In the genomic region with DNA sequence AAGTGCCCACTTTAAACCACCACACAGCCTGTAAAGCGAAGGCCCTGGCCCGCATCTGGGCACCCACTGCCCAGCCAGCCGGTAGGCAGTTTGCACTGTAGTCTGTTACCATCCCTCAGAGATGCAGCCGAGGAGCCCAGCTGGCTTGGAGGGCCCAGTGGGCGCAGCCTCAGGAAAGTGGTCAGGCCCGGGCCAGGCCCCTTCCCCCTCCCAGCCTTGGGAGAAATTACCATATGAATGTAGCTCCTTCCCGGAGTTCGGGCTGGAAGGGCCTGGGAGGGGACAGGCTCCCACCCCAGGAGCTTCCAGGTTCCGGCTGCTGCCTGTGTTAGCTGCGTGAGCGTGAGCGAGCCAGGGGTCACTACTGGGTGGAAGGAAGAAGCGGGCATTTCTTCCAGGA, we compare ENCODE assay signal across 4 cellular contexts.
TF ChIP-seq lines count a peak whose summit lies in the region.

No MANE protein-coding gene starts in this region.

TF ChIP-seq in SK-N-SH, 30 proteins besides CTCF, POLR2A, EP300 and RAD21:
- TF ChIP-seq, protein P1, sequence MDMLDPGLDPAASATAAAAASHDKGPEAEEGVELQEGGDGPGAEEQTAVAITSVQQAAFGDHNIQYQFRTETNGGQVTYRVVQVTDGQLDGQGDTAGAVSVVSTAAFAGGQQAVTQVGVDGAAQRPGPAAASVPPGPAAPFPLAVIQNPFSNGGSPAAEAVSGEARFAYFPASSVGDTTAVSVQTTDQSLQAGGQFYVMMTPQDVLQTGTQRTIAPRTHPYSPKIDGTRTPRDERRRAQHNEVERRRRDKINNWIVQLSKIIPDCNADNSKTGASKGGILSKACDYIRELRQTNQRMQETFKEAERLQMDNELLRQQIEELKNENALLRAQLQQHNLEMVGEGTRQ (IDR thresholded peaks at IDR 0.05; ENCODE audit: borderline replicate concordance, low read depth, low read length), result no peak
- no peak for TF ChIP-seq RXRA (IDR thresholded peaks at IDR 0.05; ENCODE audit: borderline replicate concordance, low read depth)
- TF ChIP-seq YY1 (IDR thresholded peaks at IDR 0.05; ENCODE audit: low read depth), result no peak
- TF ChIP-seq NFIC (IDR thresholded peaks at IDR 0.05; ENCODE audit: borderline replicate concordance), result no peak
- TF ChIP-seq POLR2AphosphoS5 (IDR thresholded peaks at IDR 0.05; ENCODE audit: low read depth, low read length), result no peak
- no peak for TF ChIP-seq ELF1 (IDR thresholded peaks at IDR 0.05)
- no peak for TF ChIP-seq FOSL2 (IDR thresholded peaks at IDR 0.05; ENCODE audit: borderline replicate concordance, low read depth)
- TF ChIP-seq RFX5 (IDR thresholded peaks at IDR 0.05; ENCODE audit: low read length), result no peak
- TF ChIP-seq CHD2 (IDR thresholded peaks at IDR 0.05; ENCODE audit: low read length, partially characterized antibody), result no peak
- TF ChIP-seq JUND (IDR thresholded peaks at IDR 0.05), result no peak
- TF ChIP-seq, protein P2, sequence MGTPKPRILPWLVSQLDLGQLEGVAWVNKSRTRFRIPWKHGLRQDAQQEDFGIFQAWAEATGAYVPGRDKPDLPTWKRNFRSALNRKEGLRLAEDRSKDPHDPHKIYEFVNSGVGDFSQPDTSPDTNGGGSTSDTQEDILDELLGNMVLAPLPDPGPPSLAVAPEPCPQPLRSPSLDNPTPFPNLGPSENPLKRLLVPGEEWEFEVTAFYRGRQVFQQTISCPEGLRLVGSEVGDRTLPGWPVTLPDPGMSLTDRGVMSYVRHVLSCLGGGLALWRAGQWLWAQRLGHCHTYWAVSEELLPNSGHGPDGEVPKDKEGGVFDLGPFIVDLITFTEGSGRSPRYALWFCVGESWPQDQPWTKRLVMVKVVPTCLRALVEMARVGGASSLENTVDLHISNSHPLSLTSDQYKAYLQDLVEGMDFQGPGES (IDR thresholded peaks at IDR 0.05; ENCODE audit: low read depth, low read length), result no peak

TF ChIP-seq in SK-N-SH treated with all-trans-retinoic acid at 6 μM for 48 hours, 23 proteins besides CTCF, POLR2A, EP300 and RAD21:
- TF ChIP-seq TCF4 (CRISPR knock-in tag; IDR thresholded peaks at IDR 0.05; ENCODE audit: borderline replicate concordance), result no peak
- no peak for TF ChIP-seq OSR1 (CRISPR knock-in tag; IDR thresholded peaks at IDR 0.05)
- TF ChIP-seq PPARA (CRISPR knock-in tag; IDR thresholded peaks at IDR 0.05; ENCODE audit: borderline replicate concordance), result no peak
- no peak for TF ChIP-seq ZNF70 (CRISPR knock-in tag; IDR thresholded peaks at IDR 0.05)
- no peak for TF ChIP-seq TOX (CRISPR knock-in tag; IDR thresholded peaks at IDR 0.05; ENCODE audit: borderline replicate concordance)
- no peak for TF ChIP-seq SNAI2 (CRISPR knock-in tag; IDR thresholded peaks at IDR 0.05)
- TF ChIP-seq ZFP30 (CRISPR knock-in tag; IDR thresholded peaks at IDR 0.05), result no peak

TF ChIP-seq in K562, 482 proteins besides CTCF, POLR2A, EP300 and RAD21:
- TF ChIP-seq ETS2 (tag; IDR thresholded peaks at IDR 0.05; ENCODE audit: borderline replicate concordance, poor library complexity, severe bottlenecking), result no peak

TF ChIP-seq in HepG2, 621 proteins besides CTCF, POLR2A, EP300 and RAD21:
- peak; percentile 68 for TF ChIP-seq AGO2 (optimal IDR thresholded peaks at IDR 0.05; ENCODE audit: low read depth, low read length)
- no peak for TF ChIP-seq EZH2 (conservative IDR thresholded peaks at IDR 0.05; ENCODE audit: low read depth, low read length)
- 0 out of 2 replicates have a peak, but pooled peaks have one; percentile 31 for TF ChIP-seq HIVEP1 (CRISPR knock-in tag; IDR thresholded peaks at IDR 0.05)
- 0 out of 2 replicates have a peak, but pooled peaks have one; percentile 13 for TF ChIP-seq POLR2G (IDR thresholded peaks at IDR 0.05; ENCODE audit: low read depth, low read length)
- peak; percentile 24 for TF ChIP-seq HNRNPLL (IDR thresholded peaks at IDR 0.05; ENCODE audit: low read depth, low read length, poor library complexity, severe bottlenecking)
- TF ChIP-seq HNF4G (IDR thresholded peaks at IDR 0.05; ENCODE audit: borderline replicate concordance, low read depth, low read length), result no peak
- TF ChIP-seq HNF4G (CRISPR knock-in tag; IDR thresholded peaks at IDR 0.05; ENCODE audit: borderline replicate concordance, low read depth), result no peak
- 0 out of 2 replicates have a peak, but pooled peaks have one; percentile 63 for TF ChIP-seq HNRNPL (IDR thresholded peaks at IDR 0.05; ENCODE audit: low read depth, low read length)
